ENCODE assay signal across 12 cellular contexts in genomic region chr4:145279122-145279960, GRCh38.
A peak's percentile ranks its signal among the peaks of the same experiment; 100 is the strongest.
DNase-seq lines count a peak whose midpoint lies in the region; ATAC-seq and TF ChIP-seq lines count a peak whose summit lies in the region.
"Had no signal": no experiment of that assay in that cellular context is flagged by ENCODE, and none has a peak within 500 bp of the region (broad histone marks: within the 10 kb centered on the region; RNA-seq: fewer than 3 reads in every experiment).

No MANE protein-coding gene starts in this region.

- H3K4me1 ChIP-seq in IMR-90 (ENCODE audit: control insufficient read depth, insufficient read depth, low read length): peaks cover 11% of the 10 kb centered on the region

- H3K27me3 ChIP-seq in IMR-90 (ENCODE audit: control insufficient read depth, insufficient read depth, low read length): no peaks in the 10 kb centered on the region
- H3K27me3 ChIP-seq: esophagus squamous epithelium had no signal

- no peaks in the 10 kb centered on the region for H3K79me1 ChIP-seq in IMR-90 (ENCODE audit: low read depth in 1 of 2, low read length in 2 of 2)

- H4K8ac ChIP-seq in IMR-90 (ENCODE audit: low read depth in 2 of 2, low read length in 2 of 2): peak overlapping the region; percentile 54 to 69

- H3K36me3 ChIP-seq in IMR-90 (ENCODE audit: control insufficient read depth, insufficient read depth, low read length): no peaks in the 10 kb centered on the region
- H3K36me3 ChIP-seq: esophagus squamous epithelium had no signal

- peak overlapping the region; percentile 75; the same call in 1 of the 2 replicates for H3K27ac ChIP-seq in IMR-90 (ENCODE audit: insufficient read depth, low read length)

- no peak overlapping the region for H3K4me3 ChIP-seq in IMR-90 (ENCODE audit: insufficient read depth, low read depth, low read length)
- H3K4me3 ChIP-seq: esophagus squamous epithelium had no signal

- no peak for TF ChIP-seq RAD21 in IMR-90 (IDR thresholded peaks at IDR 0.05; ENCODE audit: low read length)

- H2AK5ac ChIP-seq in IMR-90 (ENCODE audit: low read depth, low read length): no peak overlapping the region; the same call in 1 of the 2 replicates

- H3K9me3 ChIP-seq in IMR-90 (ENCODE audit: control insufficient read depth, insufficient read depth, low read length): no peaks in the 10 kb centered on the region
- H3K9me3 ChIP-seq: esophagus squamous epithelium had no signal

- no peak overlapping the region for H2AK9ac ChIP-seq in IMR-90 (replicated peaks; ENCODE audit: low read depth, low read length, poor library complexity)

- dilution Hi-C loops in IMR-90 (cut with HindIII; ENCODE audit: low sequenced_read_pairs, unreplicated experiment): no loop called here

- no peak overlapping the region for H2AFZ ChIP-seq in IMR-90 (replicated peaks; ENCODE audit: low read length, poor library complexity)

- H3K4me3 Mint-ChIP-seq in chondrocyte (ENCODE audit: unreplicated experiment): no peak overlapping the region
- H3K4me3 Mint-ChIP-seq: natural killer cell treated with Interleukin-12 subunit alpha and Interleukin-12 subunit beta and Interleukin-15 and Interleukin-18, amount 100 ng/mL, for 72 hours had no signal

- H2BK5ac ChIP-seq in IMR-90 (ENCODE audit: low read depth, low read length, poor library complexity, severe bottlenecking): peak overlapping the region; percentile 71

- peak overlapping the region; percentile 69 for H3K4me2 ChIP-seq in IMR-90 (ENCODE audit: low read depth, low read length)

- H3K9me3 Mint-ChIP-seq in chondrocyte (ENCODE audit: low read depth): no peaks in the 10 kb centered on the region
- H3K9me3 Mint-ChIP-seq: natural killer cell treated with Interleukin-12 subunit alpha and Interleukin-12 subunit beta and Interleukin-15 and Interleukin-18, amount 100 ng/mL, for 72 hours had no signal

- H3K27me3 Mint-ChIP-seq in chondrocyte (ENCODE audit: low read depth): no peaks in the 10 kb centered on the region

- POLR2A ChIA-PET in IMR-90 (lab: Charles Lee; ENCODE audit: unreplicated experiment): no interaction called here

- ATAC-seq in IMR-90 (ENCODE audit: low read depth) (peak; percentile 69), HG03520 (IDR thresholded peaks at IDR 0.05; ENCODE audit: unreplicated experiment) (no peak)
- ATAC-seq: natural killer cell treated with Interleukin-12 subunit alpha and Interleukin-12 subunit beta and Interleukin-15 and Interleukin-18, amount 100 ng/mL, for 72 hours had no signal

- H2BK120ac ChIP-seq in IMR-90 (ENCODE audit: low read depth, low read length): peak overlapping the region; percentile 78

- peak overlapping the region; percentile 69; the same call in 1 of the 2 replicates for H3K4ac ChIP-seq in IMR-90 (ENCODE audit: low read depth, low read length)

- peak overlapping the region; percentile 88 for H2BK20ac ChIP-seq in IMR-90 (ENCODE audit: low read depth, low read length)

- H3K9ac ChIP-seq in IMR-90 (ENCODE audit: low read depth, low read length): no peak overlapping the region

- in situ Hi-C loops in IMR-90 (cut with MboI; ENCODE audit: low sequenced_read_pairs): no loop called here
- in situ Hi-C loops in GM13976 (cut with MboI; ENCODE audit: low sequenced_read_pairs, unreplicated experiment): no loop called here

- intact Hi-C loops in IMR-90 (cut with micrococcal nuclease): loop anchor here (2.0 kb wide), 1 partner anchor 101 kb away; no protein-coding TSS in a partner anchor

- peak overlapping the region; percentile 48 for H3K56ac ChIP-seq in IMR-90 (ENCODE audit: extremely low read depth, insufficient read depth, low read length)

- peak overlapping the region; percentile 75 for H3K27ac Mint-ChIP-seq in chondrocyte (ENCODE audit: unreplicated experiment)
- H3K27ac Mint-ChIP-seq: natural killer cell treated with Interleukin-12 subunit alpha and Interleukin-12 subunit beta and Interleukin-15 and Interleukin-18, amount 100 ng/mL, for 72 hours had no signal

- TF ChIP-seq POLR2A in IMR-90 (IDR thresholded peaks at IDR 0.05; ENCODE audit: low read depth, low read length): no peak

- TF ChIP-seq CTCF in IMR-90 (conservative IDR thresholded peaks at IDR 0.05; ENCODE audit: low read depth, low read length) (no peak), chondrocyte (IDR thresholded peaks at IDR 0.05) (no peak), GM13976 (IDR thresholded peaks at IDR 0.05; ENCODE audit: borderline replicate concordance, control extremely low read depth, extremely low read depth, insufficient read depth, missing control alignments) (no peak)

- H3K23ac ChIP-seq in IMR-90 (ENCODE audit: low read depth, low read length): peak overlapping the region; percentile 70

- DNase-seq in AG20443 (ENCODE audit: low spot score): peak; percentile 42
- peak; percentile 81 for DNase-seq in IMR-90
- no peak for DNase-seq in chondrocyte (ENCODE audit: low spot score)
- DNase-seq in lung microvascular endothelial cell (ENCODE audit: low read depth in 2 of 2): peak; percentile 74 to 94
- DNase-seq in RPMI8226: no peak
- no peak for DNase-seq in GM13976 (ENCODE audit: low spot score)
- no peak for DNase-seq in activated gamma-delta T cell treated with Interleukin-2 at 50 U/mL for 16 hours
- DNase-seq: activated CD4-positive, CD25-positive, alpha-beta regulatory T cell; activated naive CD4-positive, alpha-beta T cell treated with Interleukin-2 at 50 U/mL for 16 hours; esophagus squamous epithelium had no signal

- peak overlapping the region; percentile 31 for H2BK15ac ChIP-seq in IMR-90 (ENCODE audit: low read depth, low read length)

- H3K18ac ChIP-seq in IMR-90 (ENCODE audit: low read depth, low read length): peak overlapping the region; percentile 97

- H3K4me1 Mint-ChIP-seq in chondrocyte (ENCODE audit: low read depth): peaks cover 17% of the 10 kb centered on the region

- H4K20me1 ChIP-seq in IMR-90 (ENCODE audit: insufficient read depth, low read length): no peaks in the 10 kb centered on the region

- no CpG with 5 or more reads among the region's 8 CpGs for WGBS in IMR-90 (ENCODE audit: extremely low coverage in 2 of 2, insufficient read length in 1 of 2), 2 experiments

- no peaks in the 10 kb centered on the region for H3K36me3 Mint-ChIP-seq in chondrocyte (ENCODE audit: low read depth)
- H3K36me3 Mint-ChIP-seq: natural killer cell treated with Interleukin-12 subunit alpha and Interleukin-12 subunit beta and Interleukin-15 and Interleukin-18, amount 100 ng/mL, for 72 hours had no signal

- H4K91ac ChIP-seq in IMR-90 (ENCODE audit: insufficient read depth, low read depth, low read length): peak overlapping the region; percentile 60; the same call in 1 of the 2 replicates

- no TSS peak for BruUV-seq in IMR-90 (replicated peaks; lab: Mats Ljungman, UMichigan)

- CTCF ChIA-PET in IMR-90 (lab: Yijun Ruan, JAX): interaction anchor here (0.9 to 1.2 kb wide), 3 partner anchors 27 to 330 kb away, joined by 3 read pairs; no protein-coding TSS in a partner anchor

- H4K5ac ChIP-seq in IMR-90 (ENCODE audit: low read depth, low read length): peak overlapping the region; percentile 95

- peak overlapping the region; percentile 61 for H3K14ac ChIP-seq in IMR-90 (replicated peaks; ENCODE audit: low read depth, low read length)

- 0 out of 2 replicates have a peak, but pooled peaks cover 3% of the 10 kb centered on the region for H3K9me1 ChIP-seq in IMR-90 (ENCODE audit: insufficient read depth, low read length)

TF ChIP-seq in IMR-90, 13 proteins besides CTCF, POLR2A, EP300 and RAD21:
- TF ChIP-seq MXI1 (IDR thresholded peaks at IDR 0.05; ENCODE audit: borderline replicate concordance, low read depth, low read length) (no peak), CHD1 (IDR thresholded peaks at IDR 0.05; ENCODE audit: low read depth, low read length) (no peak), FOS (IDR thresholded peaks at IDR 0.05; ENCODE audit: low read depth, low read length) (peak; percentile 58), BHLHE40 (IDR thresholded peaks at IDR 0.05; ENCODE audit: low read depth, low read length) (peak; percentile 10; the same call in 1 of the 2 replicates), MAFK (IDR thresholded peaks at IDR 0.05; ENCODE audit: low read depth, low read length) (peak; percentile 66; the same call in 1 of the 2 replicates), NFE2L2 (IDR thresholded peaks at IDR 0.05; ENCODE audit: low read depth, low read length) (peak; percentile 65; the same call in 1 of the 2 replicates)

Comparison
In these comparisons a context has a peak if more than half of its experiments do, and no peak if none do; other contexts are left out.
1. DNase-seq: peak in AG20443 (single experiment), IMR-90 (single experiment) and lung microvascular endothelial cell (2 of 2); none in chondrocyte (single experiment), RPMI8226 (single experiment), GM13976 (single experiment) and activated gamma-delta T cell treated with Interleukin-2 at 50 U/mL for 16 hours (single experiment).